1 cellular context compared by ENCODE assay signal in the genomic region with DNA sequence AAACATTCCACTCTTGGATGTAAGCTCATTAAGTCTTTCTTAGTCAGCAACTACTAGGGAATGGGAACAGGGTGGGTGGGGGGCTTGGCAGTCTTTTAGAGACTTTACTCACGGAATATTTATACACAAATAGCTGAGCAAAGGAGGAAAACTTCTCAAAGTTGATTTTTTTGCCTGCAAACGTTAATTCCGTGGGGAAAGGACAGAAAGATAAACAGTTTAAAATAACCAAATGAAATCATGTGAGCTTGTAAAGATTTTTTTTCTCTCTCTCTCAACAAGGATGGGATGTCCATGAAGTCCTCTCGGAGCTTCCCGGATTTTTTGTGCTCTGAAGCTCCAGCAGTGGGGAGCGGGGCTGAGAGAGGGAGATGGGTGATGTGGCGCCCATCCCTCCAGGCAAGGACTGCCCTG.
TF ChIP-seq lines count a peak whose summit lies in the region.

No MANE protein-coding gene starts in this region.

TF ChIP-seq in GM23338, 12 proteins besides CTCF, POLR2A, EP300 and RAD21 (continued from another document):
- TF ChIP-seq, protein P1, sequence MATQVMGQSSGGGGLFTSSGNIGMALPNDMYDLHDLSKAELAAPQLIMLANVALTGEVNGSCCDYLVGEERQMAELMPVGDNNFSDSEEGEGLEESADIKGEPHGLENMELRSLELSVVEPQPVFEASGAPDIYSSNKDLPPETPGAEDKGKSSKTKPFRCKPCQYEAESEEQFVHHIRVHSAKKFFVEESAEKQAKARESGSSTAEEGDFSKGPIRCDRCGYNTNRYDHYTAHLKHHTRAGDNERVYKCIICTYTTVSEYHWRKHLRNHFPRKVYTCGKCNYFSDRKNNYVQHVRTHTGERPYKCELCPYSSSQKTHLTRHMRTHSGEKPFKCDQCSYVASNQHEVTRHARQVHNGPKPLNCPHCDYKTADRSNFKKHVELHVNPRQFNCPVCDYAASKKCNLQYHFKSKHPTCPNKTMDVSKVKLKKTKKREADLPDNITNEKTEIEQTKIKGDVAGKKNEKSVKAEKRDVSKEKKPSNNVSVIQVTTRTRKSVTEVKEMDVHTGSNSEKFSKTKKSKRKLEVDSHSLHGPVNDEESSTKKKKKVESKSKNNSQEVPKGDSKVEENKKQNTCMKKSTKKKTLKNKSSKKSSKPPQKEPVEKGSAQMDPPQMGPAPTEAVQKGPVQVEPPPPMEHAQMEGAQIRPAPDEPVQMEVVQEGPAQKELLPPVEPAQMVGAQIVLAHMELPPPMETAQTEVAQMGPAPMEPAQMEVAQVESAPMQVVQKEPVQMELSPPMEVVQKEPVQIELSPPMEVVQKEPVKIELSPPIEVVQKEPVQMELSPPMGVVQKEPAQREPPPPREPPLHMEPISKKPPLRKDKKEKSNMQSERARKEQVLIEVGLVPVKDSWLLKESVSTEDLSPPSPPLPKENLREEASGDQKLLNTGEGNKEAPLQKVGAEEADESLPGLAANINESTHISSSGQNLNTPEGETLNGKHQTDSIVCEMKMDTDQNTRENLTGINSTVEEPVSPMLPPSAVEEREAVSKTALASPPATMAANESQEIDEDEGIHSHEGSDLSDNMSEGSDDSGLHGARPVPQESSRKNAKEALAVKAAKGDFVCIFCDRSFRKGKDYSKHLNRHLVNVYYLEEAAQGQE (IDR thresholded peaks at IDR 0.05; ENCODE audit: unreplicated experiment) = no peak
- TF ChIP-seq ZNF331 (CRISPR knock-in tag; IDR thresholded peaks at IDR 0.05; ENCODE audit: low read depth) = no peak
- no peak for TF ChIP-seq EZH2 (IDR thresholded peaks at IDR 0.05; ENCODE audit: low read depth, unreplicated experiment)
- TF ChIP-seq STAT1 (IDR thresholded peaks at IDR 0.05; ENCODE audit: unreplicated experiment) = no peak
- no peak for TF ChIP-seq JUNB (IDR thresholded peaks at IDR 0.05; ENCODE audit: unreplicated experiment)
- no peak for TF ChIP-seq EZH2phosphoT487 (IDR thresholded peaks at IDR 0.05; ENCODE audit: unreplicated experiment)
- TF ChIP-seq NANOG (IDR thresholded peaks at IDR 0.05; ENCODE audit: borderline replicate concordance) = no peak
- no peak for TF ChIP-seq CREB1 (CRISPR knock-in tag; IDR thresholded peaks at IDR 0.05; ENCODE audit: low read depth)
